Comparison of ENCODE assay signal across 9 cellular contexts in genomic region chr15:71141572-71141971, GRCh38.
"Had no signal": no experiment of that assay in that cellular context is flagged by ENCODE, and none has a peak within 500 bp of the region (broad histone marks: within the 10 kb centered on the region; RNA-seq: fewer than 3 reads in every experiment).

No MANE protein-coding gene starts in this region.

- H3K27ac Mint-ChIP-seq: GM23338, H9, HFFc6 had no signal

- H3K9me3 Mint-ChIP-seq: GM23338, H9, HFFc6 had no signal

- ATAC-seq: GM23338, HCT116 had no signal

- DNase-seq: GM23248, GOT3, H7, H9, HCEC 1CT, HFFc6 had no signal

- H3K4me3 ChIP-seq: GM23248, GM23338, HAP-1 had no signal

- H3K9me3 ChIP-seq: HAP-1 had no signal

- H3K27ac ChIP-seq: GM23248 had no signal

- H3K4me3 Mint-ChIP-seq: GM23338, H9, HFFc6 had no signal

- H3K36me3 ChIP-seq: HAP-1 had no signal
